In the genomic region with DNA sequence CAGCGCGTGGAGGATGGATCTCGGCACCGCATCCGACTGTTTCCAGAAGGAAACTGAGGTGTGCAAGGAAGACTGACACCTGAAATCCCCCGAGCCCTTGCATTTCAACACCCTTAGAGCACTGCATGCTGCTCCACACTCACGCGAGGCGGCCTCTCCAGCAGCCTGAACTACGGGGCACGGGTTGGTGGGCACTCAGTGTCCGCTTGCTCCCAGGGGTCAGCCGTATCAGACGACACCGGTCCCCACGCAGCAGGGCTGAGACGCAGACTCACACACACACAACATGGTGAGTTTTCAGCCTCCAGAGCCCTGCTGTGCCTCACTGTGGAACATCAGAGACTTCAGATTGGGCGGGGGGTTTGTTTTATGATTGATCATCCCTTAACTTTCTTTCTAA, we compare ENCODE assay signal across 1 cellular context.
TF ChIP-seq lines count a peak whose summit lies in the region.

No MANE protein-coding gene starts in this region.

TF ChIP-seq in H1, 55 proteins besides CTCF, POLR2A, EP300 and RAD21:
- TF ChIP-seq TBP (IDR thresholded peaks at IDR 0.05; ENCODE audit: low read depth, low read length) (no peak), RFX5 (IDR thresholded peaks at IDR 0.05; ENCODE audit: borderline replicate concordance, low read depth, low read length) (no peak), SP4 (IDR thresholded peaks at IDR 0.05; ENCODE audit: low read length) (no peak), HDAC2 (IDR thresholded peaks at IDR 0.05; ENCODE audit: borderline replicate concordance in 1 of 2, low read depth in 2 of 2, low read length in 2 of 2) (no peak), SP1 (IDR thresholded peaks at IDR 0.05; ENCODE audit: low read depth, low read length) (no peak), CTBP2 (IDR thresholded peaks at IDR 0.05; ENCODE audit: borderline replicate concordance, insufficient read depth, insufficient read length, low read length) (no peak), RNF2 (IDR thresholded peaks at IDR 0.05; ENCODE audit: borderline replicate concordance, low read depth, low read length, missing control alignments, poor library complexity, severe bottlenecking) (no peak), JUN (IDR thresholded peaks at IDR 0.05; ENCODE audit: low read depth, low read length) (no peak), ATF3 (IDR thresholded peaks at IDR 0.05; ENCODE audit: insufficient read depth, low read depth, low read length) (no peak), CBX8 (IDR thresholded peaks at IDR 0.05; ENCODE audit: borderline replicate concordance, low read depth, low read length) (no peak), SAP30 (IDR thresholded peaks at IDR 0.05; ENCODE audit: insufficient read depth, insufficient replicate concordance, low read length) (no peak), TAF1 (IDR thresholded peaks at IDR 0.05; ENCODE audit: low read depth, low read length) (no peak), EZH2 (IDR thresholded peaks at IDR 0.05; ENCODE audit: low read depth, low read length, severe bottlenecking) (no peak), RXRA (IDR thresholded peaks at IDR 0.05; ENCODE audit: insufficient read depth, low read depth, low read length) (no peak)
TF ChIP-seq in H1: peak in this region for 0.
